In the genomic region with DNA sequence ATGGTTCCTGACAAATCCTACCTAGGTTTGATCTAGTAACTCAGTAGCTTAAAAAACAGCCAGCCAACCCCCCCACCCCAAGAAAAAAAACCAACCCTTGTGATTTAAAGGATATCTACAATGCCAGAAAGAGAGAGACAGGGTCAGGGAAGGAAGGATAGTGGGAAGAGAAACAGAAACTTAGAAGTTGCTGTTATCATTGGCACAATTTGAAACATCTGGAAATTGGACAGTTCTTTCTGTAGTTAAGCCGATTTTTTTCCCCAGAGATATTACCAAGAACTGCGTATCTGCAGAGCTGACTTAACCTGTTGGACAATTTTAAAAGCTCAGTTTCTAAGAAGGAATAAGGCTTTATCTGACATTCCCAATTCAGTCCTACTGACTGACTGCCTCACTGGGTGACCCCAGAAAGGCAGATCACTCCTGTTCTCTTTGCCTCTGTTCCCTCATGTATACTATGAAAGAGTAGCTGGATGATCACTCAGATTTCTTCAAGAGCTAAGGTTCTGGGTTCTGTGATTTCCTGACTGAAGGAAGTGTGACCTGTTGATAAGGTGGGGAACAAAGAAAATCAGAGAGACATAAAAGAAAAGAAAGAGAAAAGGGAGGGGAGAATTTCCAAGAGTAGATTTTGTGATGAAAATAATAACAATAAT, we compare ENCODE assay signal across 17 cellular contexts.
DNase-seq lines count a peak whose midpoint lies in the region; ATAC-seq and TF ChIP-seq lines count a peak whose summit lies in the region.
"Had no signal": no experiment of that assay in that cellular context is flagged by ENCODE, and none has a peak within 500 bp of the region (broad histone marks: within the 10 kb centered on the region; RNA-seq: fewer than 3 reads in every experiment).

No MANE protein-coding gene starts in this region.

- POLR2A ChIA-PET in HEK293 (lab: Yijun Ruan, JAX) = no interaction called here

- ATAC-seq in left lobe of liver = no peak
- ATAC-seq: A549; CD8-positive, alpha-beta T cell; GM23338 had no signal

- H3K36me3 Mint-ChIP-seq in endothelial cell (ENCODE audit: low read depth, unreplicated experiment) = no peaks in the 10 kb centered on the region

- no peak overlapping the region for H3K27ac Mint-ChIP-seq in endothelial cell (ENCODE audit: unreplicated experiment)
- H3K27ac Mint-ChIP-seq: CD8-positive, alpha-beta T cell; GM23338 had no signal

- TF ChIP-seq CTCF in HEK293 (tag by site-specific recombination; IDR thresholded peaks at IDR 0.05) (no peak), fibroblast of villous mesenchyme (IDR thresholded peaks at IDR 0.05; ENCODE audit: insufficient read depth, low read depth, low read length) (no peak), WERI-Rb-1 (IDR thresholded peaks at IDR 0.05; ENCODE audit: low read depth, low read length) (no peak), endothelial cell (IDR thresholded peaks at IDR 0.05; ENCODE audit: unreplicated experiment) (no peak)

- no peak overlapping the region for H3K9ac ChIP-seq in adipocyte (ENCODE audit: low read length)

- H3K36me3 ChIP-seq in HEK293 (ENCODE audit: control insufficient read depth in 2 of 2, insufficient read depth in 1 of 2, low read length in 2 of 2) = no peaks in the 10 kb centered on the region; a peak in 1 of 3 replicates
- no peaks in the 10 kb centered on the region for H3K36me3 ChIP-seq in adipocyte (ENCODE audit: control insufficient read depth, insufficient read depth, low read length, severe bottlenecking)
- no peaks in the 10 kb centered on the region for H3K36me3 ChIP-seq in WERI-Rb-1
- H3K36me3 ChIP-seq: BE2C had no signal

- H3K27me3 ChIP-seq in adipocyte (replicated peaks; ENCODE audit: control insufficient read depth, insufficient read depth, low read length) = no peaks in the 10 kb centered on the region
- H3K27me3 ChIP-seq in WERI-Rb-1 (ENCODE audit: insufficient read depth, low read depth, severe bottlenecking) = no peaks in the 10 kb centered on the region
- H3K27me3 ChIP-seq: BE2C had no signal

- no peaks in the 10 kb centered on the region for H3K9me3 Mint-ChIP-seq in endothelial cell (ENCODE audit: unreplicated experiment)
- H3K9me3 Mint-ChIP-seq: CD8-positive, alpha-beta T cell had no signal

- CTCF ChIA-PET in HEK293 (lab: Yijun Ruan, JAX) = interaction anchor here (0.7 to 0.8 kb wide), 3 partner anchors 13 to 1484 kb away, joined by 3 read pairs; no protein-coding TSS in a partner anchor

- H3K4me1 Mint-ChIP-seq in endothelial cell (ENCODE audit: unreplicated experiment) = no peaks in the 10 kb centered on the region
- H3K4me1 Mint-ChIP-seq: GM23338 had no signal

- H3K9me3 ChIP-seq in HEK293 (ENCODE audit: control insufficient read depth, insufficient read depth, low read depth, low read length) (no peaks in the 10 kb centered on the region), adipocyte (ENCODE audit: control insufficient read depth, low read length) (no peaks in the 10 kb centered on the region), WERI-Rb-1 (ENCODE audit: severe bottlenecking) (peaks cover 3% of the 10 kb centered on the region)
- H3K9me3 ChIP-seq: A549, BE2C had no signal

- H3K4me3 Mint-ChIP-seq in endothelial cell (ENCODE audit: unreplicated experiment) = no peak overlapping the region
- H3K4me3 Mint-ChIP-seq: CD8-positive, alpha-beta T cell; GM23338 had no signal

- H3K4me1 ChIP-seq in HEK293 (ENCODE audit: control insufficient read depth, insufficient read depth, low read length) = no peaks in the 10 kb centered on the region
- peaks cover 6% of the 10 kb centered on the region for H3K4me1 ChIP-seq in adipocyte (ENCODE audit: control insufficient read depth, insufficient read depth, low read length)
- H3K4me1 ChIP-seq: A549, BE2C, Caco-2 had no signal

- no peak overlapping the region for H3K27ac ChIP-seq in HEK293 (ENCODE audit: extremely low read depth, low read depth, low read length)
- no peak overlapping the region for H3K27ac ChIP-seq in WERI-Rb-1
- H3K27ac ChIP-seq: A549, C4-2B, HL-60 had no signal

- H3K4me3 ChIP-seq in HEK293 (ENCODE audit: low read depth, low read length) = no peak overlapping the region
- H3K4me3 ChIP-seq in adipocyte (ENCODE audit: low read length) = no peak overlapping the region
- no peak overlapping the region for H3K4me3 ChIP-seq in fibroblast of villous mesenchyme (ENCODE audit: low read depth, low read length)
- no peak overlapping the region for H3K4me3 ChIP-seq in WERI-Rb-1 (ENCODE audit: low read depth, low read length)
- H3K4me3 ChIP-seq: A549, GM23338 had no signal

- peak; percentile 11 for DNase-seq in adipocyte (ENCODE audit: low read depth)
- DNase-seq in fibroblast of gingiva (ENCODE audit: low read depth) = peak; percentile 1
- peak; percentile 4 for DNase-seq in fibroblast of villous mesenchyme (ENCODE audit: low read depth)
- no peak for DNase-seq in left lobe of liver (ENCODE audit: low spot score)
- no peak for DNase-seq in WERI-Rb-1
- DNase-seq in endothelial cell (ENCODE audit: low spot score) = no peak
- DNase-seq: BE2C; Caco-2; CD8-positive, alpha-beta T cell; DND-41; GDM1; H7 had no signal

- no peaks in the 10 kb centered on the region for H3K27me3 Mint-ChIP-seq in endothelial cell (ENCODE audit: unreplicated experiment)

TF ChIP-seq in HEK293, 187 proteins besides CTCF, POLR2A, EP300 and RAD21:
- TF ChIP-seq GLI2 (tag by site-specific recombination; IDR thresholded peaks at IDR 0.05; ENCODE audit: borderline replicate concordance, low read depth) (no peak), ZNF677 (tag by site-specific recombination; IDR thresholded peaks at IDR 0.05) (peak; percentile 79)

Comparison
In these comparisons a context has a peak if more than half of its experiments do, and no peak if none do; other contexts are left out.
1. DNase-seq: peak in adipocyte (single experiment), fibroblast of gingiva (single experiment) and fibroblast of villous mesenchyme (single experiment); none in left lobe of liver (single experiment), WERI-Rb-1 (single experiment) and endothelial cell (single experiment).